In the genomic region with DNA sequence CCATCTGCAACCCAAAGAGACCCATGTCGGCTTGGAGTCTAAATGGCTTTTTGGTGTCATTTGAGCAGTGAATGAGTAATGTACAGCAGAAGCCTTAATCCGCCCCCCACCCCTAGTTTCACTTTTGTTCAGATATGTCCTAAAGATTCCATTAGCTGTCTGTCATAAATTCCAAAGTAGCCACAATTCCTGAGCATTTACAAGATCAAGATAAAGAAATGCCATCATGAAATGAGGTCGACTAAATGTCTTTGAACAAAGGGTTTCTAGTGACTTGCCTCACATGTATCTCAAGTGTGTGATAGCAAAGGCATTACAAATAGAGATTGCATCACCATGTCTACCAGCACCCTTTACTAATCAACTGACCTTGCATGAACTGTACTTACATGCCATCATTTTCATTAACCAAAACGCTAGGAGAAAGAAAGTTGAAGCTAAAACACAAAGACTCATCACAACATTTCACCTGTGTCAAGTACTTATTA, we compare ENCODE assay signal across 10 cellular contexts.
A peak's percentile ranks its signal among the peaks of the same experiment; 100 is the strongest.
DNase-seq lines count a peak whose midpoint lies in the region; ATAC-seq and TF ChIP-seq lines count a peak whose summit lies in the region.
"Had no signal": no experiment of that assay in that cellular context is flagged by ENCODE, and none has a peak within 500 bp of the region (broad histone marks: within the 10 kb centered on the region; RNA-seq: fewer than 3 reads in every experiment).

No MANE protein-coding gene starts in this region.

- ATAC-seq in left lobe of liver = peak; percentile 11
- no peak for ATAC-seq in GM19397 (IDR thresholded peaks at IDR 0.05; ENCODE audit: unreplicated experiment)
- ATAC-seq in HG03342 (IDR thresholded peaks at IDR 0.05; ENCODE audit: unreplicated experiment) = no peak

- DNase-seq in AG09319 (ENCODE audit: extremely low read depth, low read depth) (peak; percentile 62), HS-5 (ENCODE audit: low read depth) (peak; percentile 98), astrocyte of the cerebellum (ENCODE audit: low read depth) (peak; percentile 74), left lobe of liver (ENCODE audit: low spot score) (no peak), T-helper 2 cell (no peak), NCI-H2107 treated with DMSO at 0.1 percent for 48 hours (lab: John Stamatoyannopoulos, UW; ENCODE audit: unreplicated experiment) (no peak)
- DNase-seq: glutamatergic neuron, spleen had no signal

- in situ Hi-C loops in astrocyte of the cerebellum (cut with HindIII; ENCODE audit: low sequenced_read_pairs) = no loop called here

- H3K4me3 ChIP-seq in astrocyte of the cerebellum (ENCODE audit: low read depth, low read length) = no peak overlapping the region
- H3K4me3 ChIP-seq: spleen had no signal

- TF ChIP-seq CTCF in AG09319 (IDR thresholded peaks at IDR 0.05; ENCODE audit: low read depth, low read length) = no peak
- no peak for TF ChIP-seq CTCF in astrocyte of the cerebellum (IDR thresholded peaks at IDR 0.05; ENCODE audit: low read depth, low read length, missing control alignments)

Comparison
In these comparisons a context has a peak if more than half of its experiments do, and no peak if none do; other contexts are left out.
1. DNase-seq: peak in AG09319 (single experiment), HS-5 (single experiment) and astrocyte of the cerebellum (single experiment); none in left lobe of liver (single experiment), T-helper 2 cell (0 of 5) and NCI-H2107 treated with DMSO at 0.1 percent for 48 hours (single experiment).